Comparison of ENCODE assay signal across 8 cellular contexts in the genomic region with DNA sequence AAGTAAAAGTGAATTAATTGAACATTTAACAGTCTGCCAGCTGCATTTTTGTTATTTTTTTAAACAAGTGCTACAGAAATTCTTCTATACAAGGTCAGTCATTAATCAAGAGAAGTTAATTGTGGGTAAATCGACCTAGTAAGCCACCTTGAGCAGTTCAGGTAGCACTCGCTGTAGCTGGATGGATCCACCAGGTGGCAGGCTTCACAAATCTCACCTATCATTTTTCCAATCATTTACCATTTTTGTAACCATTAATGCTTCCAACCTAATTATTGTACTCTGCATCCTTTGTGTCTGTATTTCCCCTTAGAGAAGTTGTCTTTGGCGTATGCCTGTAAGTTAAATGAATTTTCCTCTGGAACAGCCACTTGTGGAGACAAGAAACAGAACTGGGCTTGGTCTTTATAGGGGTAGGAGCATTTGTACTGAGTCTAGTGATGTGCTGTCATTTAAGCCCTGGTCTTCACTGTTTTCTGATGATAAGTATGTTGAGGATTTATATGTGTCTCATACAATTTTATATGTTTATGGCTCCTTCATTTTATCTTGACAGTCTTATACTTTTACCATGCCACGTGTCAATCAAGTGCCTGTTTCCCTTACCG. TPM values are rescaled to one million over a fixed set of nuclear protein-coding genes. Genes with fewer than 3 reads are reported as not detected.
A peak's percentile ranks its signal among the peaks of the same experiment; 100 is the strongest.
DNase-seq lines count a peak whose midpoint lies in the region; ATAC-seq and TF ChIP-seq lines count a peak whose summit lies in the region.

No MANE protein-coding gene starts in this region.

- H3K4me3 Mint-ChIP-seq in CD4-positive, alpha-beta T cell: peak overlapping the region; percentile 17
- H3K4me3 Mint-ChIP-seq in naive thymus-derived CD4-positive, alpha-beta T cell: peak overlapping the region in 4 of 10 donors; percentile 2 to 53 (median 48)

- no peak overlapping the region for H3K9ac ChIP-seq in Karpas-422 (ENCODE audit: low read length)

- H3K27ac ChIP-seq in CD4-positive, alpha-beta T cell (ENCODE audit: low read depth, low read length): no peak overlapping the region
- H3K27ac ChIP-seq in Karpas-422 (ENCODE audit: low read length): no peak overlapping the region
- H3K27ac ChIP-seq in naive thymus-derived CD4-positive, alpha-beta T cell (ENCODE audit: low read depth, low read length): no peak overlapping the region

- H3K79me2 ChIP-seq in Karpas-422 (ENCODE audit: low read length): no peaks in the 10 kb centered on the region

- H3K27me3 Mint-ChIP-seq in CD4-positive, alpha-beta T cell: no peaks in the 10 kb centered on the region
- H3K27me3 Mint-ChIP-seq in naive thymus-derived CD4-positive, alpha-beta T cell: no peaks in the 10 kb centered on the region

- peaks cover 28% of the 10 kb centered on the region for H3K36me3 Mint-ChIP-seq in CD4-positive, alpha-beta T cell (ENCODE audit: low read depth)
- H3K36me3 Mint-ChIP-seq in naive thymus-derived CD4-positive, alpha-beta T cell: peaks cover 7 to 28% (median 10%) of the 10 kb centered on the region in 5 donors

- CTCF ChIA-PET in CD4-positive, alpha-beta T cell (lab: Charles Lee): interaction anchor here (0.6 to 2.2 kb wide), 13 partner anchors 9 to 89 kb away, joined by 3 to 20 read pairs (median 6); no protein-coding TSS in a partner anchor
- CTCF ChIA-PET in naive thymus-derived CD4-positive, alpha-beta T cell (lab: Charles Lee): interaction anchor here (0.6 to 17.3 kb wide), 11 partner anchors 10 to 1123 kb away, joined by 3 to 370 read pairs (median 3); a partner anchor contains a TSS

- peak; percentile 96 for TF ChIP-seq CTCF in CD4-positive, alpha-beta T cell (IDR thresholded peaks at IDR 0.05)

- peaks cover 59% of the 10 kb centered on the region for H3K4me1 Mint-ChIP-seq in CD4-positive, alpha-beta T cell (ENCODE audit: low read depth)
- peaks cover 25 to 61% (median 55%) of the 10 kb centered on the region in 7 donors for H3K4me1 Mint-ChIP-seq in naive thymus-derived CD4-positive, alpha-beta T cell

- intact Hi-C loops in CD4-positive, alpha-beta T cell (cut with DNase I, micrococcal nuclease): loop anchor here (1.0 to 5.0 kb wide), 4 partner anchors 52 to 1115 kb away; no protein-coding TSS in a partner anchor
- intact Hi-C loops in naive thymus-derived CD4-positive, alpha-beta T cell (cut with micrococcal nuclease): loop anchor here (1.0 to 10.0 kb wide), 7 partner anchors 9 to 1096 kb away; no protein-coding TSS in a partner anchor

- no peaks in the 10 kb centered on the region for H3K36me3 ChIP-seq in Karpas-422 (ENCODE audit: insufficient read depth, low read length)
- H3K36me3 ChIP-seq in naive thymus-derived CD4-positive, alpha-beta T cell (ENCODE audit: control insufficient read depth in 2 of 3, insufficient read depth in 3 of 3, low read length in 3 of 3): peaks cover 0 to 19% (median 0%) of the 10 kb centered on the region in 3 experiments

- peak; percentile 42 to 63 (median 47) for DNase-seq in CD4-positive, alpha-beta T cell
- peak; percentile 11 for DNase-seq in GM19240 (ENCODE audit: insufficient read length, low spot score)
- peak; percentile 77 for DNase-seq in Karpas-422
- peak; percentile 40 for DNase-seq in activated CD4-positive, alpha-beta T cell treated with anti-CD3 and anti-CD28 coated beads for 1 hour
- peak; percentile 32 to 50 for DNase-seq in dermis microvascular lymphatic vessel endothelial cell (ENCODE audit: low read depth in 2 of 2)
- DNase-seq in naive thymus-derived CD4-positive, alpha-beta T cell: peak in 7 of 9 donors; percentile 28 to 64 (median 52)

- POLR2A ChIA-PET in CD4-positive, alpha-beta T cell (lab: Charles Lee): interaction anchor here (1.3 to 14.4 kb wide), 4 partner anchors 9 to 170 kb away, joined by 3 to 275 read pairs (median 12); no protein-coding TSS in a partner anchor
- POLR2A ChIA-PET in naive thymus-derived CD4-positive, alpha-beta T cell (lab: Charles Lee): interaction anchor here (0.5 to 17.7 kb wide), 4 partner anchors 10 to 262 kb away, joined by 3 to 348 read pairs (median 5); no protein-coding TSS in a partner anchor

- H3K4me2 ChIP-seq in Karpas-422 (ENCODE audit: low read depth, low read length, poor library complexity, severe bottlenecking): no peak overlapping the region

- no peaks in the 10 kb centered on the region for H3K9me3 Mint-ChIP-seq in CD4-positive, alpha-beta T cell
- no peaks in the 10 kb centered on the region for H3K9me3 Mint-ChIP-seq in naive thymus-derived CD4-positive, alpha-beta T cell

- H2AFZ ChIP-seq in Karpas-422 (ENCODE audit: low read length): no peak overlapping the region

- peak overlapping the region; percentile 71 for H3K27ac Mint-ChIP-seq in CD4-positive, alpha-beta T cell
- peak overlapping the region in 8 of 9 donors; percentile 49 to 100 (median 74) for H3K27ac Mint-ChIP-seq in naive thymus-derived CD4-positive, alpha-beta T cell

- H3K9me3 ChIP-seq in CD4-positive, alpha-beta T cell (ENCODE audit: control insufficient read depth, low read length): no peaks in the 10 kb centered on the region
- no peaks in the 10 kb centered on the region for H3K9me3 ChIP-seq in Karpas-422 (ENCODE audit: low read length)
- no peaks in the 10 kb centered on the region for H3K9me3 ChIP-seq in naive thymus-derived CD4-positive, alpha-beta T cell (ENCODE audit: control insufficient read depth in 2 of 3, low read length in 3 of 3)

- no peaks in the 10 kb centered on the region for H3K27me3 ChIP-seq in CD4-positive, alpha-beta T cell (ENCODE audit: control insufficient read depth, insufficient read depth, low read length)
- H3K27me3 ChIP-seq in Karpas-422 (ENCODE audit: low read length): no peaks in the 10 kb centered on the region
- no peaks in the 10 kb centered on the region for H3K27me3 ChIP-seq in naive thymus-derived CD4-positive, alpha-beta T cell (ENCODE audit: control insufficient read depth in 2 of 2, insufficient read depth in 2 of 2, low read length in 2 of 2)

- ATAC-seq in CD4-positive, alpha-beta T cell (ENCODE audit: poor library complexity): peak; percentile 55
- ATAC-seq in naive thymus-derived CD4-positive, alpha-beta T cell: peak; percentile 75
- ATAC-seq in GM18873 (IDR thresholded peaks at IDR 0.05; ENCODE audit: low FRiP score, unreplicated experiment) (no peak), HG02588 (IDR thresholded peaks at IDR 0.05; ENCODE audit: unreplicated experiment) (no peak)

- no peak overlapping the region for H3K4me3 ChIP-seq in Karpas-422 (ENCODE audit: low read length)
- no peak overlapping the region for H3K4me3 ChIP-seq in naive thymus-derived CD4-positive, alpha-beta T cell (ENCODE audit: low read length)

- H4K20me1 ChIP-seq in Karpas-422 (ENCODE audit: insufficient read depth, low read depth, low read length): no peaks in the 10 kb centered on the region

- H3K9me2 ChIP-seq in Karpas-422 (replicated peaks; ENCODE audit: insufficient read depth, low read length): no peaks in the 10 kb centered on the region

- peaks cover 34% of the 10 kb centered on the region for H3K4me1 ChIP-seq in Karpas-422 (ENCODE audit: low read length)
- H3K4me1 ChIP-seq in naive thymus-derived CD4-positive, alpha-beta T cell (ENCODE audit: control insufficient read depth in 2 of 2, insufficient read depth in 2 of 2, low read length in 2 of 2): peaks cover 41 to 42% of the 10 kb centered on the region in 2 donors

RNA-seq across cellular contexts. Expression of a gene that starts 39.5 kb away (rescaled TPM):
- under 1 TPM in 1 of 2 experiments, not detected in 1; 0.08 TPM for total RNA-seq in CD4-positive, alpha-beta T cell
- total RNA-seq in Karpas-422 (2014; rRNA removed; shearing (Covaris generic); ENCODE audit: low replicate concordance): 38.0 and 90.7 TPM in 2 replicates
- under 0.01 TPM in 1 of 2 replicates, not detected in the other for total RNA-seq in dermis microvascular lymphatic vessel endothelial cell
- total RNA-seq in naive thymus-derived CD4-positive, alpha-beta T cell: 1 to 10 TPM in 3 of 5 experiments, under 1 TPM in 2; 0.37 to 6.4 (median 1.7) TPM
- polyA plus RNA-seq in naive thymus-derived CD4-positive, alpha-beta T cell: under 1 TPM; 0.20 to 0.22 TPM

Comparison
In these comparisons a context has a peak if more than half of its experiments do, and no peak if none do; other contexts are left out.
1. ATAC-seq: peak in CD4-positive, alpha-beta T cell (single experiment) and naive thymus-derived CD4-positive, alpha-beta T cell (single experiment); none in GM18873 (single experiment) and HG02588 (single experiment).
2. DNase-seq: peak in every context shown above with its lines; median percentile 77 in Karpas-422; 52 in naive thymus-derived CD4-positive, alpha-beta T cell; 47 in CD4-positive, alpha-beta T cell; 41 in dermis microvascular lymphatic vessel endothelial cell; 40 in activated CD4-positive, alpha-beta T cell treated with anti-CD3 and anti-CD28 coated beads for 1 hour; 11 in GM19240.